In the genomic region with DNA sequence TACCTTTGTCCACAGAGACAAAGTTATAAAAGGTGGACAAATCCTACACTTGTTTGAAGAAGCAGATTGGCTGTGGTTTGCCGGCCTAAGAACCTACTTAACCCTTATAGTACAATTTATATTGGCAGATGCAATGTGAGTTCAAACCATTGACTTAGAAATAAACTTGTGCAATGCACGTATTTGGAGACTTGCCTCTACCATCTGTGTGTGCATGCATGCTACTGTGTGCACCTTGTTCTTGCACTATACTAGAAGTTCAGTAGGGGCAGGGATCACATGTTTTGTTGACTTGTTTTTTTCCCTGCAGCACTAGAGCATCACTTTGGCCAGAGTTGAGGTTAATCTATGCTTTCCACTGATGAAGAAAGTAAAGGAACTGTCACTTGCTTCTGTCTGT, we compare ENCODE assay signal across 21 cellular contexts.
DNase-seq lines count a peak whose midpoint lies in the region; ATAC-seq and TF ChIP-seq lines count a peak whose summit lies in the region.
"Had no signal": no experiment of that assay in that cellular context is flagged by ENCODE, and none has a peak within 500 bp of the region (broad histone marks: within the 10 kb centered on the region; RNA-seq: fewer than 3 reads in every experiment).

No MANE protein-coding gene starts in this region.

- 84% methylated on average over 2 of the region's 2 CpGs for WGBS in esophagus muscularis mucosa

- peaks cover 6% of the 10 kb centered on the region for H3K27me3 Mint-ChIP-seq in brain
- H3K27me3 Mint-ChIP-seq: CD4-positive, alpha-beta T cell; IgD-negative memory B cell had no signal

- no peak for TF ChIP-seq POLR2A in esophagus muscularis mucosa (IDR thresholded peaks at IDR 0.05; ENCODE audit: low read depth)

- H3K9me3 ChIP-seq in esophagus muscularis mucosa, result no peaks in the 10 kb centered on the region
- H3K9me3 ChIP-seq: SK-N-SH had no signal

- H3K27me3 ChIP-seq in esophagus muscularis mucosa, result no peaks in the 10 kb centered on the region
- H3K27me3 ChIP-seq: BLaER1 treated with 17β-estradiol and CSF1 and Interleukin-3, amounts not matched to agents 10 nM and 100 nM had no signal

- H3K27ac ChIP-seq in esophagus muscularis mucosa (replicated peaks in 1 of 4) (peak overlapping the region; percentile 66 to 72 (median 70)), temporal lobe (ENCODE audit: low read depth, low read length) (peak overlapping the region; percentile 100)
- H3K27ac ChIP-seq: BLaER1 treated with 17β-estradiol and CSF1 and Interleukin-3, amounts not matched to agents 10 nM and 100 nM; KMS-11 had no signal

- no peak overlapping the region for H3K4me3 Mint-ChIP-seq in brain
- H3K4me3 Mint-ChIP-seq: CD4-positive, alpha-beta T cell; IgD-negative memory B cell had no signal

- H3K36me3 ChIP-seq in esophagus muscularis mucosa, result no peaks in the 10 kb centered on the region
- H3K36me3 ChIP-seq: BLaER1 treated with 17β-estradiol and CSF1 and Interleukin-3, amounts not matched to agents 10 nM and 100 nM had no signal

- TF ChIP-seq CTCF in brain (conservative IDR thresholded peaks at IDR 0.05), result no peak
- TF ChIP-seq CTCF in esophagus muscularis mucosa (IDR thresholded peaks at IDR 0.05), result no peak

- no peak for TF ChIP-seq EP300 in esophagus muscularis mucosa (IDR thresholded peaks at IDR 0.05)

- H3K4me3 ChIP-seq in esophagus muscularis mucosa, result no peak overlapping the region
- H3K4me3 ChIP-seq: A549; BLaER1 treated with 17β-estradiol and CSF1 and Interleukin-3, amounts not matched to agents 10 nM and 100 nM had no signal

- no peak for ATAC-seq in GM19395 (IDR thresholded peaks at IDR 0.05; ENCODE audit: unreplicated experiment)
- ATAC-seq: A549, HCT116 had no signal

- H3K36me3 Mint-ChIP-seq in brain, result peaks cover 3% of the 10 kb centered on the region

- H3K4me1 ChIP-seq in esophagus muscularis mucosa, result peaks cover 0 to 37% (median 36%) of the 10 kb centered on the region in 4 donors
- H3K4me1 ChIP-seq: A549 had no signal

- H3K9me3 Mint-ChIP-seq in brain, result peaks cover 12 to 18% (median 15%) of the 10 kb centered on the region in 5 experiments

- peaks cover 37% of the 10 kb centered on the region for H3K4me1 Mint-ChIP-seq in brain
- H3K4me1 Mint-ChIP-seq: IgD-negative memory B cell had no signal

- peak overlapping the region in 3 of 5 experiments; percentile 35 to 95 (median 92) for H3K27ac Mint-ChIP-seq in brain
- H3K27ac Mint-ChIP-seq: CD4-positive, alpha-beta T cell had no signal

- intact Hi-C loops in esophagus muscularis mucosa (cut with DNase I), result no loop called here

- DNase-seq in esophagus muscularis mucosa (ENCODE audit: extremely low spot score) (no peak), medulla oblongata (ENCODE audit: extremely low spot score) (peak; percentile 21), SIG-M5 treated with dmso at 0.1 percent for 504 hours (lab: John Stamatoyannopoulos, UW; ENCODE audit: unreplicated experiment) (no peak), mesenteric fat pad (ENCODE audit: low spot score) (no peak)
- DNase-seq: AML-193; CD4-positive, alpha-beta T cell; MM.1S; NCI-H1694; NCI-H2081 treated with DMSO at 0.1 percent for 48 hours; NCI-H524 treated with DMSO at 0.1 percent for 48 hours; NCI-H774; SIG-M5; SK-N-SH had no signal
